Comparison of ENCODE assay signal across 15 cellular contexts in genomic region chr7:141202540-141202939, GRCh38.
A peak's percentile ranks its signal among the peaks of the same experiment; 100 is the strongest.
DNase-seq lines count a peak whose midpoint lies in the region; ATAC-seq and FAIRE-seq lines count a peak whose summit lies in the region.
"Had no signal": no experiment of that assay in that cellular context is flagged by ENCODE, and none has a peak within 500 bp of the region (broad histone marks: within the 10 kb centered on the region; RNA-seq: fewer than 3 reads in every experiment).

No MANE protein-coding gene starts in this region.

- ATAC-seq in HG03135 (IDR thresholded peaks at IDR 0.05; ENCODE audit: unreplicated experiment): no peak
- ATAC-seq: CD8-positive, alpha-beta T cell had no signal

- DNase-seq in DMS 273 (lab: John Stamatoyannopoulos, UW; ENCODE audit: unreplicated experiment): peak; percentile 37
- DNase-seq in DMS 273 treated with DMSO at 0.1 percent for 48 hours (lab: John Stamatoyannopoulos, UW): no peak
- DNase-seq in NCI-H82 treated with DMSO at 0.1 percent for 48 hours (lab: John Stamatoyannopoulos, UW; ENCODE audit: unreplicated experiment): peak; percentile 86
- DNase-seq in middle frontal gyrus (ENCODE audit: extremely low spot score, low spot score): peak; percentile 10
- no peak for DNase-seq in stimulated activated CD4-positive, alpha-beta T cell treated with anti-CD3 and anti-CD28 coated beads, Interleukin-15, amount 100 ng/mL, for 24 hours
- DNase-seq in frontal cortex (ENCODE audit: low spot score in 2 of 2): no peak
- DNase-seq: CD8-positive, alpha-beta T cell; COR-L47; DMS79; GOT3; H9 had no signal

- FAIRE-seq in frontal cortex (lab: Jason Lieb, UNC): no peak
- FAIRE-seq: G401.6, GM12892, GM19239 had no signal

Comparison
In these comparisons a context has a peak if more than half of its experiments do, and no peak if none do; other contexts are left out.
1. DNase-seq: peak in DMS 273 (single experiment), NCI-H82 treated with DMSO at 0.1 percent for 48 hours (single experiment) and middle frontal gyrus (single experiment); none in DMS 273 treated with DMSO at 0.1 percent for 48 hours (single experiment), stimulated activated CD4-positive, alpha-beta T cell treated with anti-CD3 and anti-CD28 coated beads, Interleukin-15, amount 100 ng/mL, for 24 hours (single experiment) and frontal cortex (0 of 2).